In genomic region chr1:1754051-1754815, GRCh38 we compare ENCODE assay signal across 27 cellular contexts. TPM values are rescaled to one million over a fixed set of nuclear protein-coding genes. Genes with fewer than 3 reads are reported as not detected.
DNase-seq lines count a peak whose midpoint lies in the region; ATAC-seq, FAIRE-seq and TF ChIP-seq lines count a peak whose summit lies in the region.
"Had no signal": no experiment of that assay in that cellular context is flagged by ENCODE, and none has a peak within 500 bp of the region (broad histone marks: within the 10 kb centered on the region; RNA-seq: fewer than 3 reads in every experiment).

No MANE protein-coding gene starts in this region.

- WGBS in right lobe of liver (ENCODE audit: insufficient coverage, low coverage, low lambda C conversion rate, missing lambda C conversion rate) = 100% methylated on average over 2 of the region's 49 CpGs
- 89 to 94% (median 90%) methylated on average over 32 to 49 of the region's 49 CpGs for WGBS in spleen, 5 donors

- H3K4me3 Mint-ChIP-seq in effector memory CD8-positive, alpha-beta T cell = no peak overlapping the region
- H3K4me3 Mint-ChIP-seq: CD8-positive, alpha-beta memory T cell; GM23338 had no signal

- no peaks in the 10 kb centered on the region for H3K27me3 Mint-ChIP-seq in effector memory CD8-positive, alpha-beta T cell
- H3K27me3 Mint-ChIP-seq: CD8-positive, alpha-beta memory T cell had no signal

- H3K27ac ChIP-seq in right lobe of liver (no peak overlapping the region), spleen (peak overlapping the region in 2 of 8 donors; percentile 47 to 55)
- H3K27ac ChIP-seq: SK-N-MC had no signal

- H3K4me3 ChIP-seq in right lobe of liver (no peak overlapping the region), spleen (no peak overlapping the region)
- H3K4me3 ChIP-seq: GM23338, MG63, SK-N-MC had no signal

- peaks cover 5 to 13% of the 10 kb centered on the region in 2 donors for H3K4me1 Mint-ChIP-seq in effector memory CD8-positive, alpha-beta T cell (ENCODE audit: low read depth in 2 of 2)

- no peaks in the 10 kb centered on the region for H3K27me3 ChIP-seq in right lobe of liver
- H3K27me3 ChIP-seq in spleen (replicated peaks in 1 of 7) = no peaks in the 10 kb centered on the region
- H3K27me3 ChIP-seq: MG63 had no signal

- no peak for TF ChIP-seq CTCF in right lobe of liver (IDR thresholded peaks at IDR 0.05)
- no peak for TF ChIP-seq CTCF in spleen (IDR thresholded peaks at IDR 0.05 in 8 of 11, conservative IDR thresholded peaks at IDR 0.05 in 3 of 11)

- peaks cover 0 to 48% (median 10%) of the 10 kb centered on the region in 4 donors for H3K36me3 ChIP-seq in right lobe of liver
- H3K36me3 ChIP-seq in spleen = peaks cover 4 to 73% (median 68%) of the 10 kb centered on the region in 6 donors

- ATAC-seq in Right ventricle myocardium inferior (no peak), left ventricle myocardium superior (no peak), right lobe of liver (no peak)
- no peak for ATAC-seq in effector memory CD8-positive, alpha-beta T cell (replicated peaks)
- ATAC-seq: GM23338 had no signal

- H3K4me1 ChIP-seq in right lobe of liver (peaks cover 0 to 30% (median 5%) of the 10 kb centered on the region in 4 donors), spleen (peaks cover 0 to 42% (median 17%) of the 10 kb centered on the region in 6 donors)

- intact Hi-C loops in Right ventricle myocardium inferior (cut with DNase I) = no loop called here
- intact Hi-C loops in left ventricle myocardium superior (cut with micrococcal nuclease) = no loop called here
- intact Hi-C loops in right lobe of liver (cut with DNase I) = loop anchor here in 1 of 2 donors (10.0 kb wide), 1 partner anchor 151 kb away; no protein-coding TSS in a partner anchor
- intact Hi-C loops in spleen (cut with DNase I; ENCODE audit: low total_unique reads) = no loop called here

- peaks cover 19% of the 10 kb centered on the region for H3K36me3 Mint-ChIP-seq in effector memory CD8-positive, alpha-beta T cell (ENCODE audit: insufficient read depth)

- no peak for TF ChIP-seq POLR2A in right lobe of liver (IDR thresholded peaks at IDR 0.05)
- TF ChIP-seq POLR2A in spleen (IDR thresholded peaks at IDR 0.05) = no peak

- peak; percentile 37 for DNase-seq in Right ventricle myocardium inferior (ENCODE audit: missing footprints)
- DNase-seq in left ventricle myocardium superior = no peak
- DNase-seq in effector memory CD8-positive, alpha-beta T cell = no peak
- peak; percentile 31 to 59 (median 44) for DNase-seq in right lobe of liver
- DNase-seq in spleen = peak; percentile 73
- no peak for DNase-seq in OCI-M2 (lab: John Stamatoyannopoulos, UW; ENCODE audit: unreplicated experiment)
- no peak for DNase-seq in HTR-8/SVneo (ENCODE audit: insufficient read length, low spot score)
- no peak for DNase-seq in HUDEP-2 (lab: John Stamatoyannopoulos, UW; ENCODE audit: unreplicated experiment in 76 of 76)
- DNase-seq: 8988T; AML-193; Calu3; CD8-positive, alpha-beta memory T cell; DMS53; GDM1; HCEC 1CT; Kasumi-1; MG63; NCI-H1048; NCI-H1417 treated with DMSO at 0.1 percent for 48 hours; NCI-H187; NCI-H446; NCI-H526; OCI-M1; SHP77; SW 1271 had no signal

- H3K9me3 Mint-ChIP-seq in effector memory CD8-positive, alpha-beta T cell = no peaks in the 10 kb centered on the region
- H3K9me3 Mint-ChIP-seq: CD8-positive, alpha-beta memory T cell; GM23338 had no signal

- H3K27ac Mint-ChIP-seq in effector memory CD8-positive, alpha-beta T cell = peak overlapping the region; percentile 32 to 56
- H3K27ac Mint-ChIP-seq: GM23338 had no signal

- H3K9me3 ChIP-seq in right lobe of liver (no peaks in the 10 kb centered on the region), spleen (no peaks in the 10 kb centered on the region)
- H3K9me3 ChIP-seq: MG63 had no signal

- FAIRE-seq in HTR-8/SVneo (lab: Jason Lieb, UNC) = no peak

RNA-seq across cellular contexts. Expression of gene NADK, which starts 24.0 kb away (rescaled TPM):
- total RNA-seq in Right ventricle myocardium inferior = 26.9 TPM
- total RNA-seq in left ventricle myocardium superior = 24.4 TPM
- 100 to 1,000 TPM in 3 of 6 experiments, 10 to 100 TPM in 3; 80.3 to 143 (median 100) TPM for total RNA-seq in right lobe of liver
- 100 to 1,000 TPM; 155 to 271 (median 207) TPM for total RNA-seq in spleen
- polyA plus RNA-seq in spleen = 100 to 1,000 TPM in 1 of 3 donors, 10 to 100 TPM in 2; 62.6 to 155 (median 83.8) TPM

RNA-seq across cellular contexts. Expression of gene CDK11A, which starts 30.1 kb away (rescaled TPM):
- total RNA-seq in Right ventricle myocardium inferior (20.8 TPM), left ventricle myocardium superior (22.3 TPM), right lobe of liver (10 to 100 TPM in 4 of 6 experiments, 1 to 10 TPM in 2; 8.4 to 25.2 (median 11.0) TPM), spleen (100 to 1,000 TPM in 1 of 7 donors, 10 to 100 TPM in 6; 54.2 to 101 (median 77.1) TPM)
- 100 to 1,000 TPM in 1 of 3 donors, 10 to 100 TPM in 2; 29.3 to 123 (median 70.1) TPM for polyA plus RNA-seq in spleen

Comparison
In these comparisons a context has a peak if more than half of its experiments do, and no peak if none do; other contexts are left out.
1. DNase-seq: peak in Right ventricle myocardium inferior (single experiment), right lobe of liver (3 of 3) and spleen (single experiment); none in left ventricle myocardium superior (single experiment), effector memory CD8-positive, alpha-beta T cell (0 of 3), OCI-M2 (single experiment), HTR-8/SVneo (single experiment) and HUDEP-2 (0 of 76).